Comparison of ENCODE assay signal across 9 cellular contexts in genomic region chr19:10419200-10419645, GRCh38. TPM values are rescaled to one million over a fixed set of nuclear protein-coding genes. Genes with fewer than 3 reads are reported as not detected.
A peak's percentile ranks its signal among the peaks of the same experiment; 100 is the strongest.
DNase-seq lines count a peak whose midpoint lies in the region; ATAC-seq and TF ChIP-seq lines count a peak whose summit lies in the region.
"Had no signal": no experiment of that assay in that cellular context is flagged by ENCODE, and none has a peak within 500 bp of the region (broad histone marks: within the 10 kb centered on the region; RNA-seq: fewer than 3 reads in every experiment).

No MANE protein-coding gene starts in this region.

- no peak overlapping the region for H4K5ac ChIP-seq in H9 (ENCODE audit: insufficient read length, low read depth, low read length)

- no peak overlapping the region for H2BK120ac ChIP-seq in H9 (ENCODE audit: low read depth, low read length, poor library complexity, severe bottlenecking)

- TF ChIP-seq POLR2A in gastroesophageal sphincter (IDR thresholded peaks at IDR 0.05), result no peak

- H3K23me2 ChIP-seq in H9 (ENCODE audit: insufficient read length, low read depth, low read length, poor library complexity, severe bottlenecking), result peaks cover 19% of the 10 kb centered on the region

- peak overlapping the region; percentile 40 for H3K4me3 ChIP-seq in AG10803 (ENCODE audit: low read length)
- peak overlapping the region in 1 of 2 donors; percentile 28 for H3K4me3 ChIP-seq in gastroesophageal sphincter

- H3K4me1 ChIP-seq in H9 (ENCODE audit: insufficient read depth, low read length) (peaks cover 2% of the 10 kb centered on the region; the same call in 1 of the 2 replicates), gastroesophageal sphincter (peaks cover 0 to 56% (median 35%) of the 10 kb centered on the region in 3 donors)

- no peak overlapping the region for H3T11ph ChIP-seq in H9 (ENCODE audit: low read length)

- H2BK5ac ChIP-seq in H9 (ENCODE audit: insufficient read length, low read length), result no peak overlapping the region

- H3K27me3 Mint-ChIP-seq in H9 (ENCODE audit: low read depth), result peaks cover 92% of the 10 kb centered on the region
- peaks cover 45% of the 10 kb centered on the region for H3K27me3 Mint-ChIP-seq in activated T-cell treated with anti-CD3 and anti-CD28 coated beads, Interleukin-2, amount 50 U/mL, for 72 hours (ENCODE audit: low read depth)
- peaks cover 46 to 59% (median 49%) of the 10 kb centered on the region in 3 donors for H3K27me3 Mint-ChIP-seq in immature natural killer cell (ENCODE audit: low read depth in 3 of 3)

- peak; percentile 0 to 3 for ATAC-seq in activated T-cell treated with anti-CD3 and anti-CD28 coated beads, Interleukin-2, amount 50 U/mL, for 72 hours (replicated peaks in 1 of 2)
- no peak for ATAC-seq in GM21576 (IDR thresholded peaks at IDR 0.05; ENCODE audit: unreplicated experiment)
- ATAC-seq in gastroesophageal sphincter, result no peak
- no peak for ATAC-seq in sciatic nerve
- ATAC-seq: left colon had no signal

- H3K27ac Mint-ChIP-seq in H9 (no peak overlapping the region), immature natural killer cell (peak overlapping the region in 5 of 6 donors; percentile 66 to 98 (median 89))
- H3K27ac Mint-ChIP-seq in activated T-cell treated with anti-CD3 and anti-CD28 coated beads, Interleukin-2, amount 50 U/mL, for 72 hours, result no peak overlapping the region

- H3K36me3 ChIP-seq in gastroesophageal sphincter, result no peaks in the 10 kb centered on the region

- H2AFZ ChIP-seq in H9 (ENCODE audit: low read length), result no peak overlapping the region

- H3K27ac ChIP-seq in H9 (ENCODE audit: insufficient read length, low read depth, low read length) (no peak overlapping the region), gastroesophageal sphincter (no peak overlapping the region)

- no peak overlapping the region for H3K4ac ChIP-seq in H9 (ENCODE audit: low read depth, low read length)

- no peak overlapping the region for H2BK12ac ChIP-seq in H9 (ENCODE audit: insufficient read length, low read depth, low read length)

- H3K36me3 Mint-ChIP-seq in H9 (ENCODE audit: insufficient read depth in 1 of 3, low read depth in 3 of 3), result no peaks in the 10 kb centered on the region
- H3K36me3 Mint-ChIP-seq in activated T-cell treated with anti-CD3 and anti-CD28 coated beads, Interleukin-2, amount 50 U/mL, for 72 hours (ENCODE audit: insufficient read depth in 2 of 2), result peaks cover 2 to 4% of the 10 kb centered on the region in 2 donors
- H3K36me3 Mint-ChIP-seq in immature natural killer cell, result peaks cover 0 to 5% (median 0%) of the 10 kb centered on the region in 3 donors

- intact Hi-C loops in sciatic nerve (cut with DNase I), result loop anchor here (10.0 kb wide), 1 partner anchor 146 kb away; the partner anchor contains the start of genes CDKN2D and KRI1

- DNase-seq in AG10803 (ENCODE audit: low read depth) (no peak), H9 (no peak), immature natural killer cell (no peak), sciatic nerve (ENCODE audit: low spot score) (no peak)
- DNase-seq in activated T-cell treated with anti-CD3 and anti-CD28 coated beads, Interleukin-2, amount 50 U/mL, for 72 hours, result peak; percentile 49 to 57
- DNase-seq in activated CD4-positive, CD25-positive, alpha-beta regulatory T cell (lab: John Stamatoyannopoulos, UW), result no peak
- DNase-seq: left colon had no signal

- no peak overlapping the region for H4K91ac ChIP-seq in H9 (ENCODE audit: insufficient read length, low read depth, low read length)

- H3K9me3 Mint-ChIP-seq in H9, result peaks cover 0 to 4% of the 10 kb centered on the region in 2 experiments; a peak in 3 of 5 replicates
- H3K9me3 Mint-ChIP-seq in activated T-cell treated with anti-CD3 and anti-CD28 coated beads, Interleukin-2, amount 50 U/mL, for 72 hours, result peaks cover 0 to 1% of the 10 kb centered on the region in 2 donors
- H3K9me3 Mint-ChIP-seq in immature natural killer cell, result no peaks in the 10 kb centered on the region

- H3K23ac ChIP-seq in H9 (ENCODE audit: insufficient read length, low read depth, low read length), result no peak overlapping the region

- H3K4me1 Mint-ChIP-seq in H9 (peaks cover 33 to 40% of the 10 kb centered on the region in 2 experiments), immature natural killer cell (peaks cover 60 to 68% of the 10 kb centered on the region in 2 donors)
- H3K4me1 Mint-ChIP-seq in activated T-cell treated with anti-CD3 and anti-CD28 coated beads, Interleukin-2, amount 50 U/mL, for 72 hours (ENCODE audit: low read depth), result peaks cover 70% of the 10 kb centered on the region

- no peak overlapping the region for H3K56ac ChIP-seq in H9 (ENCODE audit: insufficient read length, low read depth, low read length)

- TF ChIP-seq CTCF in AG10803 (conservative IDR thresholded peaks at IDR 0.05; ENCODE audit: low read length), result no peak
- no peak for TF ChIP-seq CTCF in H9 (conservative IDR thresholded peaks at IDR 0.05)
- no peak for TF ChIP-seq CTCF in gastroesophageal sphincter (IDR thresholded peaks at IDR 0.05)

- no peak overlapping the region for H3K9ac ChIP-seq in H9 (ENCODE audit: extremely low read depth, insufficient read length, low read length)

- no CpG with 5 or more reads among the region's 40 CpGs for WGBS in H9 (ENCODE audit: extremely low coverage, insufficient read length, low lambda C conversion rate)
- 0% methylated on average over 2 of the region's 40 CpGs; no CpG with 5 or more reads in 1 of the 2 donors for WGBS in gastroesophageal sphincter (ENCODE audit: low coverage in 1 of 2), 2 donors

- H3K79me2 ChIP-seq in H9 (ENCODE audit: insufficient read depth, low read length), result no peaks in the 10 kb centered on the region

- H3K79me1 ChIP-seq in H9 (ENCODE audit: insufficient read depth, low read depth, low read length, poor library complexity, severe bottlenecking), result no peaks in the 10 kb centered on the region

- H3K14ac ChIP-seq in H9 (ENCODE audit: insufficient read depth, low read length), result no peak overlapping the region

- no peak overlapping the region for H2AK5ac ChIP-seq in H9 (ENCODE audit: insufficient read length, low read length)

- no peak overlapping the region for H4K8ac ChIP-seq in H9 (replicated peaks; ENCODE audit: insufficient read length, low read depth, low read length)

- no peak for TF ChIP-seq EP300 in gastroesophageal sphincter (IDR thresholded peaks at IDR 0.05)

- H3K18ac ChIP-seq in H9 (ENCODE audit: insufficient read length, low read depth, low read length), result no peak overlapping the region

- H3K4me2 ChIP-seq in H9 (ENCODE audit: insufficient read depth, insufficient read length, low read length), result peak overlapping the region; percentile 80

- no peaks in the 10 kb centered on the region for H4K20me1 ChIP-seq in H9 (ENCODE audit: control insufficient read depth, insufficient read depth, insufficient read length)

- H2BK15ac ChIP-seq in H9 (ENCODE audit: low read depth, low read length), result no peak overlapping the region

- H3K9me3 ChIP-seq in H9 (ENCODE audit: control insufficient read depth, low read depth, low read length) (no peaks in the 10 kb centered on the region), gastroesophageal sphincter (peaks cover 0 to 9% (median 0%) of the 10 kb centered on the region in 3 donors)

- H2BK20ac ChIP-seq in H9 (ENCODE audit: low read depth, low read length, poor library complexity, severe bottlenecking), result no peak overlapping the region

- H3K4me3 Mint-ChIP-seq in H9 (peak overlapping the region; percentile 68 to 83), immature natural killer cell (peak overlapping the region; percentile 74 to 87 (median 78))
- peak overlapping the region; percentile 94 to 96 for H3K4me3 Mint-ChIP-seq in activated T-cell treated with anti-CD3 and anti-CD28 coated beads, Interleukin-2, amount 50 U/mL, for 72 hours

- peaks cover 46% of the 10 kb centered on the region for H3K27me3 ChIP-seq in H9 (ENCODE audit: insufficient read depth, low read length)
- peaks cover 94% of the 10 kb centered on the region for H3K27me3 ChIP-seq in gastroesophageal sphincter

RNA-seq across cellular contexts. Expression of gene PDE4A, which starts 1.1 kb away (rescaled TPM):
- 8.5 and 8.9 TPM in 2 replicates for total RNA-seq in H9 (2021)
- total RNA-seq in activated T-cell treated with anti-CD3 and anti-CD28 coated beads, Interleukin-2, amount 50 U/mL, for 72 hours, result 10 to 100 TPM; 21.8 to 36.8 TPM
- polyA plus RNA-seq in immature natural killer cell, result 10 to 100 TPM; 10.4 to 22.6 (median 11.1) TPM
- total RNA-seq in gastroesophageal sphincter, result 10 to 100 TPM in 2 of 4 donors, 1 to 10 TPM in 2; 7.3 to 22.5 (median 10.0) TPM
- total RNA-seq in sciatic nerve, result 11.0 TPM

RNA-seq across cellular contexts. Expression of gene CDC37, which starts 15.9 kb away (rescaled TPM):
- 155 and 164 TPM in 2 replicates for total RNA-seq in H9 (2021)
- total RNA-seq in activated T-cell treated with anti-CD3 and anti-CD28 coated beads, Interleukin-2, amount 50 U/mL, for 72 hours, result 100 to 1,000 TPM; 128 to 137 TPM
- 100 to 1,000 TPM in 1 of 3 donors, 10 to 100 TPM in 2; 46.5 to 100 (median 62.7) TPM for polyA plus RNA-seq in immature natural killer cell
- 100 to 1,000 TPM; 144 to 177 (median 162) TPM for total RNA-seq in gastroesophageal sphincter
- 128 TPM for total RNA-seq in sciatic nerve

RNA-seq across cellular contexts. Expression of gene TYK2, which starts 38.9 kb away (rescaled TPM):
- total RNA-seq in H9 (2021) (50.1 and 61.4 TPM in 2 replicates), gastroesophageal sphincter (10 to 100 TPM; 40.8 to 77.2 (median 53.9) TPM), sciatic nerve (128 TPM)
- 100 to 1,000 TPM; 174 to 222 TPM for total RNA-seq in activated T-cell treated with anti-CD3 and anti-CD28 coated beads, Interleukin-2, amount 50 U/mL, for 72 hours
- polyA plus RNA-seq in immature natural killer cell, result 100 to 1,000 TPM in 1 of 3 donors, 10 to 100 TPM in 2; 33.6 to 105 (median 40.6) TPM

Comparison
In these comparisons a context has a peak if more than half of its experiments do, and no peak if none do; other contexts are left out.
1. DNase-seq: peak in activated T-cell treated with anti-CD3 and anti-CD28 coated beads, Interleukin-2, amount 50 U/mL, for 72 hours (2 of 2); none in AG10803 (single experiment), H9 (single experiment), immature natural killer cell (0 of 3), activated CD4-positive, CD25-positive, alpha-beta regulatory T cell (0 of 4) and sciatic nerve (single experiment).
2. H3K27ac Mint-ChIP-seq: peak in immature natural killer cell (5 of 6); none in H9 (0 of 3) and activated T-cell treated with anti-CD3 and anti-CD28 coated beads, Interleukin-2, amount 50 U/mL, for 72 hours (single experiment).
3. ATAC-seq: peak in activated T-cell treated with anti-CD3 and anti-CD28 coated beads, Interleukin-2, amount 50 U/mL, for 72 hours (2 of 2); none in GM21576 (single experiment), gastroesophageal sphincter (single experiment) and sciatic nerve (single experiment).
4. Peak in every context shown above with its lines, with median percentiles within 50 percentile points of each other: H3K4me3 Mint-ChIP-seq.